In genomic region chr14:96741151-96741977, GRCh38 we compare ENCODE assay signal across 1 cellular context.
TF ChIP-seq lines count a peak whose summit lies in the region.

No MANE protein-coding gene starts in this region.

TF ChIP-seq in H1, 55 proteins besides CTCF, POLR2A, EP300 and RAD21 (continued from another document):
- no peak for TF ChIP-seq CHD7 (IDR thresholded peaks at IDR 0.05; ENCODE audit: insufficient replicate concordance, low read length)
- TF ChIP-seq ASH2L (IDR thresholded peaks at IDR 0.05; ENCODE audit: low read length): peak; percentile 40
- no peak for TF ChIP-seq GABPA (IDR thresholded peaks at IDR 0.05; ENCODE audit: borderline replicate concordance, insufficient read depth, low read length)
- no peak for TF ChIP-seq HDAC6 (IDR thresholded peaks at IDR 0.05; ENCODE audit: low read depth, low read length)
- TF ChIP-seq ZNF274 (IDR thresholded peaks at IDR 0.05; ENCODE audit: borderline replicate concordance, extremely low read depth, low read length): no peak
- no peak for TF ChIP-seq MAFK (IDR thresholded peaks at IDR 0.05; ENCODE audit: low read depth, low read length)
- TF ChIP-seq HDAC2 (IDR thresholded peaks at IDR 0.05; ENCODE audit: borderline replicate concordance in 1 of 2, low read depth in 2 of 2, low read length in 2 of 2): no peak
- TF ChIP-seq SIRT6 (IDR thresholded peaks at IDR 0.05; ENCODE audit: low read length): no peak
- no peak for TF ChIP-seq TAF7 (optimal IDR thresholded peaks at IDR 0.05; ENCODE audit: borderline replicate concordance, low read depth, low read length)
- TF ChIP-seq POLR2AphosphoS5 (IDR thresholded peaks at IDR 0.05; ENCODE audit: low read depth, low read length): no peak
- no peak for TF ChIP-seq GTF2F1 (IDR thresholded peaks at IDR 0.05; ENCODE audit: borderline replicate concordance, low read depth, low read length)
- TF ChIP-seq SIX5 (IDR thresholded peaks at IDR 0.05; ENCODE audit: low read depth, low read length): no peak
- TF ChIP-seq SP2 (IDR thresholded peaks at IDR 0.05; ENCODE audit: low read length): no peak
- no peak for TF ChIP-seq SAP30 (IDR thresholded peaks at IDR 0.05; ENCODE audit: insufficient read depth, insufficient replicate concordance, low read length)
- no peak for TF ChIP-seq ATF2 (IDR thresholded peaks at IDR 0.05; ENCODE audit: low read length)
